ENCODE assay signal across 9 cellular contexts in the genomic region with DNA sequence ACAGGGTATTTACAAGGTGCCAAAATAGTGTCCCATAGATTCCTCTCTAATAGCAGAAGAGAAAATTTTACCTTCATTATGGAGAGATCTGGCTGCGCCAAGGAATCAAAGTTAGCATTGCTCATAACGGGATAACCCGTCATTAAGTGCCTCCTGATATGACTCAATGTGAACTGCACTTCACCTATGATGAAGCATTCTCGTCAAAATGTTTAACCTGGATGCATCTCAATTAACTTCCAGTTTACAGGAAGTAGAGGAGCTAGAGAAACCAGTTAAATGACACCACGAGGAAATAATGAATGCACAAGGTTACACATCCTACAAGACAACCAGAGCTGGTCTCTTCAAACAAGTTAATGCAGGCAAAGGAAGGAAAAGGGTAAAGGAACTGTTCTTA. TPM values are rescaled to one million over a fixed set of nuclear protein-coding genes. Genes with fewer than 3 reads are reported as not detected.
DNase-seq lines count a peak whose midpoint lies in the region; ATAC-seq and TF ChIP-seq lines count a peak whose summit lies in the region.
"Had no signal": no experiment of that assay in that cellular context is flagged by ENCODE, and none has a peak within 500 bp of the region (broad histone marks: within the 10 kb centered on the region; RNA-seq: fewer than 3 reads in every experiment).

No MANE protein-coding gene starts in this region.

- POLR2A ChIA-PET in OCI-LY7 (lab: Charles Lee) = interaction anchor here (0.5 to 0.8 kb wide), 3 partner anchors 17 to 281 kb away, joined by 3 to 8 read pairs (median 3); partner anchors contain the start of gene FBXW11

- H3K4me1 ChIP-seq in OCI-LY7 (ENCODE audit: insufficient read depth, low read length, poor library complexity, severe bottlenecking) = peaks cover 26% of the 10 kb centered on the region
- H3K4me1 ChIP-seq in osteoblast (ENCODE audit: insufficient read depth, low read length) = peaks cover 25% of the 10 kb centered on the region

- no peak overlapping the region for H2AFZ ChIP-seq in OCI-LY7 (ENCODE audit: low read length)
- H2AFZ ChIP-seq in osteoblast (ENCODE audit: low read length) = no peak overlapping the region

- H3K9me2 ChIP-seq in OCI-LY7 (ENCODE audit: insufficient read depth, low read length) = no peaks in the 10 kb centered on the region

- no peak overlapping the region for H3K4me3 Mint-ChIP-seq in activated CD8-positive, alpha-beta memory T cell treated with anti-CD3 and anti-CD28 coated beads, Interleukin-2, amount 10 ng/mL, durations not matched to agents 7 days and 5 days

- no peaks in the 10 kb centered on the region for H3K27me3 ChIP-seq in osteoblast (ENCODE audit: insufficient read depth, low read length)

- H3K27ac ChIP-seq in OCI-LY7 (ENCODE audit: low read depth, low read length, poor library complexity, severe bottlenecking) (peak overlapping the region; percentile 1), osteoblast (ENCODE audit: low read depth, low read length) (peak overlapping the region; percentile 59)

- H4K20me1 ChIP-seq in OCI-LY7 (ENCODE audit: insufficient read depth, low read length) = no peaks in the 10 kb centered on the region
- peaks cover 59% of the 10 kb centered on the region for H4K20me1 ChIP-seq in osteoblast (ENCODE audit: insufficient read depth, low read length)

- peak overlapping the region; percentile 29 for H3K4me2 ChIP-seq in OCI-LY7 (ENCODE audit: low read length)
- peak overlapping the region; percentile 53 for H3K4me2 ChIP-seq in osteoblast (ENCODE audit: insufficient read depth, low read length)

- H3K9me3 ChIP-seq in OCI-LY7 (ENCODE audit: low read length) = no peaks in the 10 kb centered on the region
- no peaks in the 10 kb centered on the region for H3K9me3 ChIP-seq in osteoblast (ENCODE audit: low read depth, low read length)

- H3K36me3 ChIP-seq in OCI-LY7 (ENCODE audit: insufficient read depth, low read length) (peaks cover 53% of the 10 kb centered on the region), osteoblast (ENCODE audit: insufficient read depth, low read length) (no peaks in the 10 kb centered on the region)

- H3K27ac Mint-ChIP-seq in activated CD8-positive, alpha-beta memory T cell treated with anti-CD3 and anti-CD28 coated beads, Interleukin-2, amount 10 ng/mL, durations not matched to agents 7 days and 5 days = peak overlapping the region; percentile 75

- no peak for DNase-seq in activated CD8-positive, alpha-beta memory T cell treated with anti-CD3 and anti-CD28 coated beads, Interleukin-2, amount 10 ng/mL, durations not matched to agents 7 days and 5 days
- no peak for DNase-seq in activated CD8-positive, alpha-beta memory T cell treated with anti-CD3 and anti-CD28 coated beads for 24 hours
- no peak for DNase-seq in OCI-LY7 (ENCODE audit: low spot score)
- no peak for DNase-seq in osteoblast (ENCODE audit: insufficient read length, low spot score, missing footprints)
- no peak for DNase-seq in left ventricle myocardium superior
- DNase-seq in SHP77 (lab: John Stamatoyannopoulos, UW) = no peak
- DNase-seq: NCI-H2081 treated with DMSO at 0.1 percent for 48 hours had no signal

- CTCF ChIA-PET in activated CD8-positive, alpha-beta memory T cell treated with anti-CD3 and anti-CD28 coated beads, Interleukin-2, amount 10 ng/mL, durations not matched to agents 7 days and 5 days (lab: Charles Lee) = no interaction called here
- CTCF ChIA-PET in OCI-LY7 (lab: Charles Lee; ENCODE audit: unreplicated experiment) = no interaction called here

- H3K4me3 ChIP-seq in OCI-LY7 (ENCODE audit: low read depth, low read length, poor library complexity, severe bottlenecking) (no peak overlapping the region), osteoblast (ENCODE audit: insufficient read depth, low read length) (no peak overlapping the region)

- TF ChIP-seq CTCF in OCI-LY7 (conservative IDR thresholded peaks at IDR 0.05; ENCODE audit: low read length) (no peak), osteoblast (IDR thresholded peaks at IDR 0.05; ENCODE audit: extremely low read depth, low read depth, low read length) (no peak)

- intact Hi-C loops in OCI-LY7 (cut with micrococcal nuclease; ENCODE audit: unreplicated experiment) = no loop called here
- intact Hi-C loops in left ventricle myocardium superior (cut with micrococcal nuclease) = no loop called here

- BruUV-seq in OCI-LY7 (replicated peaks; lab: Mats Ljungman, UMichigan) = no TSS peak

- H3K4me1 Mint-ChIP-seq in activated CD8-positive, alpha-beta memory T cell treated with anti-CD3 and anti-CD28 coated beads, Interleukin-2, amount 10 ng/mL, durations not matched to agents 7 days and 5 days = peaks cover 42% of the 10 kb centered on the region

- H3K79me2 ChIP-seq in OCI-LY7 (ENCODE audit: insufficient read depth, low read depth, low read length) = peaks cover 59% of the 10 kb centered on the region
- H3K79me2 ChIP-seq in osteoblast (ENCODE audit: insufficient read depth, low read length) = peaks cover 91% of the 10 kb centered on the region

- ATAC-seq in activated CD8-positive, alpha-beta memory T cell treated with anti-CD3 and anti-CD28 coated beads, Interleukin-2, amount 10 ng/mL, durations not matched to agents 7 days and 5 days = peak; percentile 63
- ATAC-seq in HG02610 (IDR thresholded peaks at IDR 0.05; ENCODE audit: unreplicated experiment) (peak; percentile 86), GM21737 (IDR thresholded peaks at IDR 0.05; ENCODE audit: unreplicated experiment) (no peak), left ventricle myocardium superior (no peak)

- H3K27me3 Mint-ChIP-seq in activated CD8-positive, alpha-beta memory T cell treated with anti-CD3 and anti-CD28 coated beads, Interleukin-2, amount 10 ng/mL, durations not matched to agents 7 days and 5 days = no peaks in the 10 kb centered on the region

- peaks cover 48% of the 10 kb centered on the region for H3K36me3 Mint-ChIP-seq in activated CD8-positive, alpha-beta memory T cell treated with anti-CD3 and anti-CD28 coated beads, Interleukin-2, amount 10 ng/mL, durations not matched to agents 7 days and 5 days

- H3K9me3 Mint-ChIP-seq in activated CD8-positive, alpha-beta memory T cell treated with anti-CD3 and anti-CD28 coated beads, Interleukin-2, amount 10 ng/mL, durations not matched to agents 7 days and 5 days (ENCODE audit: low read depth) = no peaks in the 10 kb centered on the region

RNA-seq across cellular contexts. Expression of gene FBXW11, which starts 17.2 kb away (rescaled TPM):
- total RNA-seq in activated CD8-positive, alpha-beta memory T cell treated with anti-CD3 and anti-CD28 coated beads, Interleukin-2, amount 10 ng/mL, durations not matched to agents 7 days and 5 days = 10 to 100 TPM; 31.2 to 50.4 TPM
- 33.0 and 40.9 TPM in 2 replicates for total RNA-seq in OCI-LY7 (2014; rRNA removed; shearing (Covaris generic))
- total RNA-seq in OCI-LY7 (2022) = 46.6 and 51.5 TPM in 2 replicates
- 72.5 and 76.7 TPM in 2 replicates for total RNA-seq in osteoblast
- total RNA-seq in left ventricle myocardium superior = 69.0 TPM

Comparison
In these comparisons a context has a peak if more than half of its experiments do, and no peak if none do; other contexts are left out.
1. ATAC-seq: peak in activated CD8-positive, alpha-beta memory T cell treated with anti-CD3 and anti-CD28 coated beads, Interleukin-2, amount 10 ng/mL, durations not matched to agents 7 days and 5 days (single experiment) and HG02610 (single experiment); none in GM21737 (single experiment) and left ventricle myocardium superior (single experiment).